In the genomic region with DNA sequence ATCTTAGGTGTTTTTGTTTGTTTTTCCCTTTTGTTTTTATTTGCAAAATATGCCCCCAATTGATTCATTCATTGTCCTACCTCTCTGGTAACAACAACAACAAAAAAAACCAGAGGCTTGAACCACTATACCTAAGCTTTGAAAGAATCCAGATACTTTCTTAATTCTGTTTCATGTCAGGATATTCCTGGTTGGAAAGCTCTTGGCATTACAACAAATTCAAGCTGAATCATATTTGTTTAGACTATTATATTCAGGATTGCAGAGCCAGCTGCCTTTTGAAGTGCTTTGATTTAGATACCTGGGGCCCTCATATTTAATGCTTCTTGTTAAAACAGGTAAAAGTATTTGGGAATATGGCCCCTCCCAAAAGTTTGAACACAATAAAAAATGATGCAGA, we compare ENCODE assay signal across 34 cellular contexts.
"Had no signal": no experiment of that assay in that cellular context is flagged by ENCODE, and none has a peak within 500 bp of the region (broad histone marks: within the 10 kb centered on the region; RNA-seq: fewer than 3 reads in every experiment).

No MANE protein-coding gene starts in this region.

- DNase-seq: activated CD4-positive, alpha-beta T cell treated with anti-CD3 and anti-CD28 coated beads for 36 hours; activated CD4-positive, alpha-beta T cell treated with anti-CD3 and anti-CD28 coated beads, Interleukin-2, amount 10 ng/mL, durations not matched to agents 7 days and 5 days; activated CD4-positive, alpha-beta T cell treated with anti-CD3 and anti-CD28 coated beads, Interleukin-2, amount 50 U/mL, for 48 hours; activated CD8-positive, alpha-beta T cell treated with anti-CD3 and anti-CD28 coated beads, Interleukin-2, amount 10 ng/mL, durations not matched to agents 7 days and 5 days; activated naive CD4-positive, alpha-beta T cell treated with anti-CD3 and anti-CD28 coated beads, Interleukin-2, amount 10 ng/mL, durations not matched to agents 7 days and 5 days; activated naive CD8-positive, alpha-beta T cell treated with anti-CD3 and anti-CD28 coated beads, Interleukin-2, amount 50 U/mL, for 24 hours; activated T-cell treated with anti-CD3 and anti-CD28 coated beads, Interleukin-2, amount 50 U/mL, for 24 hours; anterior cingulate cortex; central memory CD4-positive, alpha-beta T cell; NCI-H1092 treated with DMSO at 0.1 percent for 48 hours; NCI-H1417; NCI-H146; NCI-H187; NCI-H2029 treated with DMSO at 0.1 percent for 48 hours; NCI-H2171 treated with DMSO at 0.1 percent for 48 hours; NCI-H2227 treated with DMSO at 0.1 percent for 48 hours; NCI-H446; NCI-H510A treated with DMSO at 0.1 percent for 48 hours; NCI-H526 treated with DMSO at 0.1 percent for 48 hours; NCI-H774; SHP77 treated with DMSO at 0.1 percent for 48 hours; SK-N-SH had no signal

- H3K9ac ChIP-seq: KMS-11, SK-N-SH had no signal

- H3K36me3 ChIP-seq: SJSA1 had no signal

- H3K9me3 ChIP-seq: SJSA1, SK-N-SH had no signal

- H3K27me3 ChIP-seq: SJSA1 had no signal

- ATAC-seq: activated CD4-positive, CD25-positive, alpha-beta regulatory T cell treated with anti-CD3 and anti-CD28 coated beads, Interleukin-2, amount 50 U/mL, for 24 hours; activated CD8-positive, alpha-beta T cell treated with anti-CD3 and anti-CD28 coated beads, Interleukin-2, amount 10 ng/mL, durations not matched to agents 7 days and 5 days; activated naive CD8-positive, alpha-beta T cell treated with anti-CD3 and anti-CD28 coated beads, Interleukin-2, amount 50 U/mL, for 24 hours; Panc1; WTC11 had no signal

- H3K9me2 ChIP-seq: SK-N-SH had no signal

- H3K36me3 Mint-ChIP-seq: activated naive CD4-positive, alpha-beta T cell treated with anti-CD3 and anti-CD28 coated beads, Interleukin-2, amount 10 ng/mL, durations not matched to agents 7 days and 5 days; activated naive CD8-positive, alpha-beta T cell; brain; WTC11 had no signal

- H3K27ac Mint-ChIP-seq: activated CD4-positive, alpha-beta T cell treated with anti-CD3 and anti-CD28 coated beads for 36 hours; activated CD4-positive, alpha-beta T cell treated with anti-CD3 and anti-CD28 coated beads, Interleukin-2, amount 10 ng/mL, durations not matched to agents 7 days and 5 days; activated CD8-positive, alpha-beta T cell treated with anti-CD3 and anti-CD28 coated beads, Interleukin-2, amount 10 ng/mL, durations not matched to agents 7 days and 5 days; activated naive CD4-positive, alpha-beta T cell treated with anti-CD3 and anti-CD28 coated beads, Interleukin-2, amount 10 ng/mL, durations not matched to agents 7 days and 5 days; activated naive CD8-positive, alpha-beta T cell; activated naive CD8-positive, alpha-beta T cell treated with anti-CD3 and anti-CD28 coated beads, Interleukin-2, amount 50 U/mL, for 24 hours; activated T-cell treated with anti-CD3 and anti-CD28 coated beads, Interleukin-2, amount 50 U/mL, for 24 hours; activated T-helper 1 cell treated with anti-CD3 and anti-CD28 coated beads, Interleukin-12 subunit alpha, Interleukin-12 subunit beta, Interleukin-2, Interleukin-4 antibody, amounts not matched to agents 30 ng/mL and 10 ng/mL and 1 ng/mL, durations not matched to agents 14 hours and 24 hours and 36 hours; brain; T-helper 1 cell treated with Interleukin-12 subunit alpha and Interleukin-12 subunit beta and Interleukin-4 antibody, amounts not matched to agents 30 μg/mL and 1 μg/mL, for 36 hours; T-helper 2 cell treated with Interferon-gamma antibody and Interleukin-4, amounts not matched to agents 5 μg/mL and 100 μg/mL, for 36 hours; WTC11 had no signal

- H3K9me3 Mint-ChIP-seq: activated CD4-positive, alpha-beta T cell treated with anti-CD3 and anti-CD28 coated beads, Interleukin-2, amount 10 ng/mL, durations not matched to agents 7 days and 5 days; activated naive CD4-positive, alpha-beta T cell treated with anti-CD3 and anti-CD28 coated beads, Interleukin-2, amount 10 ng/mL, durations not matched to agents 7 days and 5 days; activated naive CD8-positive, alpha-beta T cell treated with anti-CD3 and anti-CD28 coated beads, Interleukin-2, amount 50 U/mL, for 24 hours; activated T-cell treated with anti-CD3 and anti-CD28 coated beads, Interleukin-2, amount 50 U/mL, for 24 hours; activated T-helper 1 cell treated with anti-CD3 and anti-CD28 coated beads, Interleukin-12 subunit alpha, Interleukin-12 subunit beta, Interleukin-2, Interleukin-4 antibody, amounts not matched to agents 30 ng/mL and 10 ng/mL and 1 ng/mL, durations not matched to agents 14 hours and 24 hours and 36 hours; brain; T-helper 1 cell treated with Interleukin-12 subunit alpha and Interleukin-12 subunit beta and Interleukin-4 antibody, amounts not matched to agents 30 μg/mL and 1 μg/mL, for 36 hours; T-helper 2 cell treated with Interferon-gamma antibody and Interleukin-4, amounts not matched to agents 5 μg/mL and 100 μg/mL, for 36 hours; WTC11 had no signal

- H3K4me3 ChIP-seq: SJSA1 had no signal

- H3K4me1 Mint-ChIP-seq: WTC11 had no signal

- H3K27ac ChIP-seq: KMS-11, SJSA1 had no signal

- H3K4me3 Mint-ChIP-seq: activated CD4-positive, alpha-beta T cell treated with anti-CD3 and anti-CD28 coated beads for 36 hours; activated CD4-positive, alpha-beta T cell treated with anti-CD3 and anti-CD28 coated beads, Interleukin-2, amount 10 ng/mL, durations not matched to agents 7 days and 5 days; activated CD8-positive, alpha-beta T cell treated with anti-CD3 and anti-CD28 coated beads, Interleukin-2, amount 10 ng/mL, durations not matched to agents 7 days and 5 days; activated naive CD4-positive, alpha-beta T cell treated with anti-CD3 and anti-CD28 coated beads, Interleukin-2, amount 10 ng/mL, durations not matched to agents 7 days and 5 days; activated naive CD8-positive, alpha-beta T cell; activated naive CD8-positive, alpha-beta T cell treated with anti-CD3 and anti-CD28 coated beads, Interleukin-2, amount 50 U/mL, for 24 hours; activated T-cell treated with anti-CD3 and anti-CD28 coated beads, Interleukin-2, amount 50 U/mL, for 24 hours; activated T-helper 1 cell treated with anti-CD3 and anti-CD28 coated beads, Interleukin-12 subunit alpha, Interleukin-12 subunit beta, Interleukin-2, Interleukin-4 antibody, amounts not matched to agents 30 ng/mL and 10 ng/mL and 1 ng/mL, durations not matched to agents 14 hours and 24 hours and 36 hours; brain; T-helper 1 cell treated with Interleukin-12 subunit alpha and Interleukin-12 subunit beta and Interleukin-4 antibody, amounts not matched to agents 30 μg/mL and 1 μg/mL, for 36 hours; T-helper 2 cell treated with Interferon-gamma antibody and Interleukin-4, amounts not matched to agents 5 μg/mL and 100 μg/mL, for 36 hours; WTC11 had no signal

- H3K27me3 Mint-ChIP-seq: activated CD4-positive, alpha-beta T cell treated with anti-CD3 and anti-CD28 coated beads for 36 hours; activated naive CD8-positive, alpha-beta T cell; activated naive CD8-positive, alpha-beta T cell treated with anti-CD3 and anti-CD28 coated beads, Interleukin-2, amount 50 U/mL, for 24 hours; activated T-cell treated with anti-CD3 and anti-CD28 coated beads, Interleukin-2, amount 50 U/mL, for 24 hours had no signal

- H3K4me2 ChIP-seq: KMS-11, SK-N-SH had no signal

- FAIRE-seq: bronchial epithelial cell, TTC549 had no signal
